8 cellular contexts compared by ENCODE assay signal in genomic region chr1:202315576-202316168, GRCh38. TPM values are rescaled to one million over a fixed set of nuclear protein-coding genes. Genes with fewer than 3 reads are reported as not detected.
A peak's percentile ranks its signal among the peaks of the same experiment; 100 is the strongest.
DNase-seq lines count a peak whose midpoint lies in the region; ATAC-seq and TF ChIP-seq lines count a peak whose summit lies in the region.

No MANE protein-coding gene starts in this region.

- no peak overlapping the region for H3K4me2 ChIP-seq in MM.1S (ENCODE audit: low read depth, low read length)

- no peaks in the 10 kb centered on the region for H3K27me3 ChIP-seq in MM.1S (replicated peaks; ENCODE audit: insufficient read depth, low read length)
- no peaks in the 10 kb centered on the region for H3K27me3 ChIP-seq in foreskin keratinocyte
- H3K27me3 ChIP-seq in thoracic aorta (replicated peaks; ENCODE audit: insufficient read depth) = no peaks in the 10 kb centered on the region

- no peak overlapping the region for H3K27ac ChIP-seq in MM.1S (ENCODE audit: low read length)
- no peak overlapping the region for H3K27ac ChIP-seq in foreskin keratinocyte
- H3K27ac ChIP-seq in thoracic aorta = no peak overlapping the region

- DNase-seq in MM.1S (peak; percentile 85), SHP77 treated with DMSO at 0.1 percent for 48 hours (lab: John Stamatoyannopoulos, UW) (peak; percentile 77), foreskin keratinocyte (peak; percentile 15 to 48), omental fat pad (ENCODE audit: low spot score) (peak; percentile 53), thoracic aorta (ENCODE audit: low spot score) (peak; percentile 29)
- DNase-seq in activated T-helper 2 cell treated with anti-CD3 and anti-CD28 coated beads, Interferon-gamma antibody, Interleukin-2, Interleukin-4, amounts not matched to agents 10 μg/mL and 5 μg/mL and 100 μg/mL, durations not matched to agents 14 hours and 24 hours and 36 hours (ENCODE audit: low spot score) = peak; percentile 63

- no peaks in the 10 kb centered on the region for H3K36me3 Mint-ChIP-seq in activated T-helper 2 cell treated with anti-CD3 and anti-CD28 coated beads, Interferon-gamma antibody, Interleukin-2, Interleukin-4, amounts not matched to agents 10 μg/mL and 5 μg/mL and 100 μg/mL, durations not matched to agents 14 hours and 24 hours and 36 hours (ENCODE audit: low read depth)

- no peaks in the 10 kb centered on the region for H3K4me1 Mint-ChIP-seq in activated T-helper 2 cell treated with anti-CD3 and anti-CD28 coated beads, Interferon-gamma antibody, Interleukin-2, Interleukin-4, amounts not matched to agents 10 μg/mL and 5 μg/mL and 100 μg/mL, durations not matched to agents 14 hours and 24 hours and 36 hours (ENCODE audit: low read depth)

- no peaks in the 10 kb centered on the region for H3F3A ChIP-seq in MM.1S (ENCODE audit: insufficient read depth, low read length)

- no peaks in the 10 kb centered on the region for H3K9me3 Mint-ChIP-seq in activated T-helper 2 cell treated with anti-CD3 and anti-CD28 coated beads, Interferon-gamma antibody, Interleukin-2, Interleukin-4, amounts not matched to agents 10 μg/mL and 5 μg/mL and 100 μg/mL, durations not matched to agents 14 hours and 24 hours and 36 hours

- no peaks in the 10 kb centered on the region for H3K9me2 ChIP-seq in MM.1S (replicated peaks; ENCODE audit: insufficient read depth, low read length)

- H3K9ac ChIP-seq in MM.1S (ENCODE audit: low read length) = no peak overlapping the region

- intact Hi-C loops in activated T-helper 2 cell treated with anti-CD3 and anti-CD28 coated beads, Interferon-gamma antibody, Interleukin-2, Interleukin-4, amounts not matched to agents 10 μg/mL and 5 μg/mL and 100 μg/mL, durations not matched to agents 14 hours and 24 hours and 36 hours (cut with micrococcal nuclease) = loop anchor here (1.0 kb wide), 2 partner anchors 41 to 123 kb away; no protein-coding TSS in a partner anchor

- no peak overlapping the region for H2AFZ ChIP-seq in MM.1S (ENCODE audit: low read length)

- H3K4me3 Mint-ChIP-seq in activated T-helper 2 cell treated with anti-CD3 and anti-CD28 coated beads, Interferon-gamma antibody, Interleukin-2, Interleukin-4, amounts not matched to agents 10 μg/mL and 5 μg/mL and 100 μg/mL, durations not matched to agents 14 hours and 24 hours and 36 hours (ENCODE audit: low read depth) = no peak overlapping the region

- no peaks in the 10 kb centered on the region for H4K20me1 ChIP-seq in MM.1S (ENCODE audit: insufficient read depth, low read length)

- TF ChIP-seq CTCF in GM12874 (IDR thresholded peaks at IDR 0.05; ENCODE audit: insufficient read depth, low read depth, low read length) (peak; percentile 98), MM.1S (IDR thresholded peaks at IDR 0.05; ENCODE audit: low read length) (peak; percentile 100), foreskin keratinocyte (conservative IDR thresholded peaks at IDR 0.05) (peak; percentile 96), omental fat pad (IDR thresholded peaks at IDR 0.05) (peak in 1 of 3 donors; percentile 44), thoracic aorta (IDR thresholded peaks at IDR 0.05) (peak; percentile 88)

- H3K27me3 Mint-ChIP-seq in activated T-helper 2 cell treated with anti-CD3 and anti-CD28 coated beads, Interferon-gamma antibody, Interleukin-2, Interleukin-4, amounts not matched to agents 10 μg/mL and 5 μg/mL and 100 μg/mL, durations not matched to agents 14 hours and 24 hours and 36 hours (ENCODE audit: low read depth) = peaks cover 17% of the 10 kb centered on the region

- no peak overlapping the region for H3K4me3 ChIP-seq in MM.1S (ENCODE audit: low read length)
- no peak overlapping the region for H3K4me3 ChIP-seq in thoracic aorta

- H3K79me2 ChIP-seq in MM.1S (ENCODE audit: low read length) = no peaks in the 10 kb centered on the region

- H3K36me3 ChIP-seq in MM.1S (replicated peaks; ENCODE audit: insufficient read depth, low read length) (no peaks in the 10 kb centered on the region), thoracic aorta (peaks cover 35% of the 10 kb centered on the region)

- H3K9me3 ChIP-seq in MM.1S (replicated peaks; ENCODE audit: insufficient read depth, low read length) (no peaks in the 10 kb centered on the region), thoracic aorta (no peaks in the 10 kb centered on the region)

- H3K4me1 ChIP-seq in MM.1S (ENCODE audit: low read length) (no peaks in the 10 kb centered on the region), foreskin keratinocyte (no peaks in the 10 kb centered on the region), thoracic aorta (ENCODE audit: control insufficient read depth in 1 of 2, low read depth in 2 of 2) (peaks cover 0 to 14% of the 10 kb centered on the region in 2 donors)

- no peak overlapping the region for H3K27ac Mint-ChIP-seq in activated T-helper 2 cell treated with anti-CD3 and anti-CD28 coated beads, Interferon-gamma antibody, Interleukin-2, Interleukin-4, amounts not matched to agents 10 μg/mL and 5 μg/mL and 100 μg/mL, durations not matched to agents 14 hours and 24 hours and 36 hours

- ATAC-seq in foreskin keratinocyte = peak; percentile 68
- ATAC-seq in omental fat pad (ENCODE audit: low FRiP score) = peak; percentile 76
- ATAC-seq in thoracic aorta (ENCODE audit: insufficient number of reproducible peaks, low FRiP score, low read depth) = no peak
- ATAC-seq in GM18870 (IDR thresholded peaks at IDR 0.05; ENCODE audit: unreplicated experiment) = no peak

RNA-seq across cellular contexts. Expression of gene UBE2T, which starts 26.1 kb away (rescaled TPM):
- 81.8 and 85.9 TPM in 2 replicates for total RNA-seq in activated T-helper 2 cell treated with anti-CD3 and anti-CD28 coated beads, Interferon-gamma antibody, Interleukin-2, Interleukin-4, amounts not matched to agents 10 μg/mL and 5 μg/mL and 100 μg/mL, durations not matched to agents 14 hours and 24 hours and 36 hours
- total RNA-seq in foreskin keratinocyte (63.3 and 74.8 TPM in 2 replicates), omental fat pad (1 to 10 TPM; 2.3 to 5.2 (median 3.2) TPM), thoracic aorta (under 1 TPM in 1 of 2 donors, not detected in 1; 0.68 TPM)
- 72.2 and 93.7 TPM in 2 replicates for polyA plus RNA-seq in foreskin keratinocyte

RNA-seq across cellular contexts. Expression of gene PPP1R12B, which starts 32.8 kb away (rescaled TPM):
- 13.5 and 15.4 TPM in 2 replicates for total RNA-seq in activated T-helper 2 cell treated with anti-CD3 and anti-CD28 coated beads, Interferon-gamma antibody, Interleukin-2, Interleukin-4, amounts not matched to agents 10 μg/mL and 5 μg/mL and 100 μg/mL, durations not matched to agents 14 hours and 24 hours and 36 hours
- total RNA-seq in foreskin keratinocyte (4.6 and 4.7 TPM in 2 replicates), omental fat pad (10 to 100 TPM; 44.5 to 92.1 (median 53.7) TPM), thoracic aorta (100 to 1,000 TPM; 573 to 677 TPM)
- polyA plus RNA-seq in foreskin keratinocyte = 0.29 and 0.43 TPM in 2 replicates

Comparison
In these comparisons a context has a peak if more than half of its experiments do, and no peak if none do; other contexts are left out.
1. DNase-seq: peak in every context shown above with its lines; median percentile 85 in MM.1S; 77 in SHP77 treated with DMSO at 0.1 percent for 48 hours; 63 in activated T-helper 2 cell treated with anti-CD3 and anti-CD28 coated beads, Interferon-gamma antibody, Interleukin-2, Interleukin-4, amounts not matched to agents 10 μg/mL and 5 μg/mL and 100 μg/mL, durations not matched to agents 14 hours and 24 hours and 36 hours; 53 in omental fat pad; 32 in foreskin keratinocyte; 29 in thoracic aorta.
2. ATAC-seq: peak in foreskin keratinocyte (single experiment) and omental fat pad (single experiment); none in thoracic aorta (single experiment) and GM18870 (single experiment).
3. RNA of gene UBE2T, which starts 26.1 kb away (total RNA-seq): 81.8 to 85.9 TPM in activated T-helper 2 cell treated with anti-CD3 and anti-CD28 coated beads, Interferon-gamma antibody, Interleukin-2, Interleukin-4, amounts not matched to agents 10 μg/mL and 5 μg/mL and 100 μg/mL, durations not matched to agents 14 hours and 24 hours and 36 hours and 63.3 to 74.8 TPM in foreskin keratinocyte; 2.3 to 5.2 TPM in omental fat pad and 0.68 TPM in thoracic aorta; every median in the first group is over 10 times any median in the second.
4. RNA of gene PPP1R12B, which starts 32.8 kb away (total RNA-seq): 573 to 677 TPM in thoracic aorta; 44.5 to 92.1 TPM in omental fat pad, 13.5 to 15.4 TPM in activated T-helper 2 cell treated with anti-CD3 and anti-CD28 coated beads, Interferon-gamma antibody, Interleukin-2, Interleukin-4, amounts not matched to agents 10 μg/mL and 5 μg/mL and 100 μg/mL, durations not matched to agents 14 hours and 24 hours and 36 hours and 4.6 to 4.7 TPM in foreskin keratinocyte; every median in the first group is over 4 times any median in the second.